In the genomic region with DNA sequence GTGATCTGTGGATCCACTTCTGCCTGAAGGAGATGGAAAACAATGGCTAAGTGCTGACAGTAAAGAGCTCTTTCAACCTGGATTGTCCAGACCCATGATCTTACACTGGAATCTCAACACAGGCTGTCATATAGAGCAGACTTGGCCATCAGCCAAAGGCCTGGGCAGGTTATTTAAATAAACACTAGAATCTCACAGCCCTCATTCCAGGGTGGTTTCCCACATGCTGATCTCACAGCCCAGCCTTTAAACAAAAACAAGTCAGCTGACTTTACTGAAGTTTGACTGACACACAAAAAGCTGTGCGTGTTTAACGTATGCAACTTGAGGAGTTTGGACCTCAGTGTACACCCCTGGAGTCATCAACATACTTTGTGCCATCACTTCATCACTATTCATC, we compare ENCODE assay signal across 1 cellular context.
TF ChIP-seq lines count a peak whose summit lies in the region.

No MANE protein-coding gene starts in this region.

TF ChIP-seq in SK-N-SH, 30 proteins besides CTCF, POLR2A, EP300 and RAD21 (continued from another document):
- no peak for TF ChIP-seq TCF12 (IDR thresholded peaks at IDR 0.05)
